2 cellular contexts compared by ENCODE assay signal in the genomic region with DNA sequence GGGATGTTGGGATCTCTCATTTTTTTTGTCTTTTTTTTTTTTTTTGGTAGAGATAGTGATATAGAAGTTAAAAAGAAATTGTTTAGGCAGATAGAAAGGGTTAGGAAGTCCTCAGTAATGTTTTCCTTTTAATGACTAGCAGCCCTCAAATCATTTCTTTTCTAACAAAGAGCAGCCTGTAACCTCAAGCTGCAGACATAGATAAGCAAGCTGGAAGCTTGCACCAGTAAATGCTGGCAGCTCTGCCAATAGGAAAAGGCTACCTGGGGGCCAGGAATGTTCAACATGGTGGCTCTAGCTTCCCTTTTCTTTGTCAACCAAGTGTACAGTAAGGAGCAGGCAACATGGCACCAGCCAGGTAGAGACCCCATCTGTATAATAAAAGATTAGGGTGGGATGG.
TF ChIP-seq lines count a peak whose summit lies in the region.

No MANE protein-coding gene starts in this region.

TF ChIP-seq in K562, 482 proteins besides CTCF, POLR2A, EP300 and RAD21 (continued from another document and continues in another):
- no peak for TF ChIP-seq AFF1 (IDR thresholded peaks at IDR 0.05; ENCODE audit: low read depth in 1 of 2, partially characterized antibody in 2 of 2)
- no peak for TF ChIP-seq RBM22 (IDR thresholded peaks at IDR 0.05; ENCODE audit: low read depth, low read length, poor library complexity, severe bottlenecking)
- TF ChIP-seq SMAD3 (CRISPR knock-in tag; conservative IDR thresholded peaks at IDR 0.05), result no peak
- no peak for TF ChIP-seq IFI16 (CRISPR knock-in tag; IDR thresholded peaks at IDR 0.05)
- TF ChIP-seq NCOR1 (IDR thresholded peaks at IDR 0.05), result peak; percentile 30; the same call in 1 of the 2 replicates
- TF ChIP-seq ZFX (CRISPR knock-in tag; IDR thresholded peaks at IDR 0.05), result no peak
- TF ChIP-seq ZNF639 (CRISPR knock-in tag; conservative IDR thresholded peaks at IDR 0.05 in 1 of 2, IDR thresholded peaks at IDR 0.05 in 1 of 2), result no peak
- TF ChIP-seq ZNF644 (tag; IDR thresholded peaks at IDR 0.05; ENCODE audit: low read depth), result no peak
- TF ChIP-seq CCNT2 (IDR thresholded peaks at IDR 0.05; ENCODE audit: borderline replicate concordance, extremely low read depth, insufficient read length, low read depth, low read length), result no peak
- TF ChIP-seq, protein P1, sequence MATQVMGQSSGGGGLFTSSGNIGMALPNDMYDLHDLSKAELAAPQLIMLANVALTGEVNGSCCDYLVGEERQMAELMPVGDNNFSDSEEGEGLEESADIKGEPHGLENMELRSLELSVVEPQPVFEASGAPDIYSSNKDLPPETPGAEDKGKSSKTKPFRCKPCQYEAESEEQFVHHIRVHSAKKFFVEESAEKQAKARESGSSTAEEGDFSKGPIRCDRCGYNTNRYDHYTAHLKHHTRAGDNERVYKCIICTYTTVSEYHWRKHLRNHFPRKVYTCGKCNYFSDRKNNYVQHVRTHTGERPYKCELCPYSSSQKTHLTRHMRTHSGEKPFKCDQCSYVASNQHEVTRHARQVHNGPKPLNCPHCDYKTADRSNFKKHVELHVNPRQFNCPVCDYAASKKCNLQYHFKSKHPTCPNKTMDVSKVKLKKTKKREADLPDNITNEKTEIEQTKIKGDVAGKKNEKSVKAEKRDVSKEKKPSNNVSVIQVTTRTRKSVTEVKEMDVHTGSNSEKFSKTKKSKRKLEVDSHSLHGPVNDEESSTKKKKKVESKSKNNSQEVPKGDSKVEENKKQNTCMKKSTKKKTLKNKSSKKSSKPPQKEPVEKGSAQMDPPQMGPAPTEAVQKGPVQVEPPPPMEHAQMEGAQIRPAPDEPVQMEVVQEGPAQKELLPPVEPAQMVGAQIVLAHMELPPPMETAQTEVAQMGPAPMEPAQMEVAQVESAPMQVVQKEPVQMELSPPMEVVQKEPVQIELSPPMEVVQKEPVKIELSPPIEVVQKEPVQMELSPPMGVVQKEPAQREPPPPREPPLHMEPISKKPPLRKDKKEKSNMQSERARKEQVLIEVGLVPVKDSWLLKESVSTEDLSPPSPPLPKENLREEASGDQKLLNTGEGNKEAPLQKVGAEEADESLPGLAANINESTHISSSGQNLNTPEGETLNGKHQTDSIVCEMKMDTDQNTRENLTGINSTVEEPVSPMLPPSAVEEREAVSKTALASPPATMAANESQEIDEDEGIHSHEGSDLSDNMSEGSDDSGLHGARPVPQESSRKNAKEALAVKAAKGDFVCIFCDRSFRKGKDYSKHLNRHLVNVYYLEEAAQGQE (CRISPR knock-in tag; IDR thresholded peaks at IDR 0.05; ENCODE audit: low read depth), result no peak
- TF ChIP-seq, protein P2, sequence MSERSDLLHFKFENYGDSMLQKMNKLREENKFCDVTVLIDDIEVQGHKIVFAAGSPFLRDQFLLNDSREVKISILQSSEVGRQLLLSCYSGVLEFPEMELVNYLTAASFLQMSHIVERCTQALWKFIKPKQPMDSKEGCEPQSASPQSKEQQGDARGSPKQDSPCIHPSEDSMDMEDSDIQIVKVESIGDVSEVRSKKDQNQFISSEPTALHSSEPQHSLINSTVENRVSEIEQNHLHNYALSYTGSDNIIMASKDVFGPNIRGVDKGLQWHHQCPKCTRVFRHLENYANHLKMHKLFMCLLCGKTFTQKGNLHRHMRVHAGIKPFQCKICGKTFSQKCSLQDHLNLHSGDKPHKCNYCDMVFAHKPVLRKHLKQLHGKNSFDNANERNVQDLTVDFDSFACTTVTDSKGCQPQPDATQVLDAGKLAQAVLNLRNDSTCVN (CRISPR knock-in tag; IDR thresholded peaks at IDR 0.05), result no peak

TF ChIP-seq in endothelial cell of umbilical vein, 7 proteins besides CTCF, POLR2A, EP300 and RAD21 (continued from another document):
- TF ChIP-seq GATA2 (IDR thresholded peaks at IDR 0.05; ENCODE audit: insufficient read depth, insufficient read length, low read depth, low read length), result no peak
- TF ChIP-seq FOS (IDR thresholded peaks at IDR 0.05; ENCODE audit: borderline replicate concordance, insufficient read depth, low read length), result no peak
- TF ChIP-seq JUN (IDR thresholded peaks at IDR 0.05; ENCODE audit: borderline replicate concordance, insufficient read depth, insufficient read length, low read depth), result no peak
- no peak for TF ChIP-seq EZH2 (IDR thresholded peaks at IDR 0.05; ENCODE audit: borderline replicate concordance, low read depth, low read length, severe bottlenecking)
- TF ChIP-seq POLR2AphosphoS5 (IDR thresholded peaks at IDR 0.05; ENCODE audit: insufficient read depth, low read depth, low read length), result no peak
